Comparison of ENCODE assay signal across 1 cellular context in the genomic region with DNA sequence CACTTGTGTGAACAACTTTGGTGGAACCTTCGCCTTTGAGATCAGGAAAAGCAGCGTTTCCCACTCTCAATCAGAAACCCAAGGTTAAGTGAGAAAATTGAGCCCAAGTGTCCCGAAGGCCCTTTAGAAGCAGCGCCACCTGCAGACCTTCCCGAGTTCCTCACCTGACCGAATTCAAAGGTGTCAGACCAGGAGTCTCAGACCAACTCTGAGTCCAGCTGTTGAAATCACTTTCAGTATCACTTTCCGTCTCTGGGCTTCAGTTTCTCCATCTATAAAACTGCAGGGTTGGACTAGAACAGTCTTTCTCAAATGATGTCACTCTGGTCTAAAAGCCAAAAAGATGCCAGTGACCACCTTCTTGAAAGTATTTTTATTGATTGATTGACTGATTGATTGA.
TF ChIP-seq lines count a peak whose summit lies in the region.

No MANE protein-coding gene starts in this region.

TF ChIP-seq in GM12878, 131 proteins besides CTCF, POLR2A, EP300 and RAD21 (continued from another document):
- TF ChIP-seq, protein P1, sequence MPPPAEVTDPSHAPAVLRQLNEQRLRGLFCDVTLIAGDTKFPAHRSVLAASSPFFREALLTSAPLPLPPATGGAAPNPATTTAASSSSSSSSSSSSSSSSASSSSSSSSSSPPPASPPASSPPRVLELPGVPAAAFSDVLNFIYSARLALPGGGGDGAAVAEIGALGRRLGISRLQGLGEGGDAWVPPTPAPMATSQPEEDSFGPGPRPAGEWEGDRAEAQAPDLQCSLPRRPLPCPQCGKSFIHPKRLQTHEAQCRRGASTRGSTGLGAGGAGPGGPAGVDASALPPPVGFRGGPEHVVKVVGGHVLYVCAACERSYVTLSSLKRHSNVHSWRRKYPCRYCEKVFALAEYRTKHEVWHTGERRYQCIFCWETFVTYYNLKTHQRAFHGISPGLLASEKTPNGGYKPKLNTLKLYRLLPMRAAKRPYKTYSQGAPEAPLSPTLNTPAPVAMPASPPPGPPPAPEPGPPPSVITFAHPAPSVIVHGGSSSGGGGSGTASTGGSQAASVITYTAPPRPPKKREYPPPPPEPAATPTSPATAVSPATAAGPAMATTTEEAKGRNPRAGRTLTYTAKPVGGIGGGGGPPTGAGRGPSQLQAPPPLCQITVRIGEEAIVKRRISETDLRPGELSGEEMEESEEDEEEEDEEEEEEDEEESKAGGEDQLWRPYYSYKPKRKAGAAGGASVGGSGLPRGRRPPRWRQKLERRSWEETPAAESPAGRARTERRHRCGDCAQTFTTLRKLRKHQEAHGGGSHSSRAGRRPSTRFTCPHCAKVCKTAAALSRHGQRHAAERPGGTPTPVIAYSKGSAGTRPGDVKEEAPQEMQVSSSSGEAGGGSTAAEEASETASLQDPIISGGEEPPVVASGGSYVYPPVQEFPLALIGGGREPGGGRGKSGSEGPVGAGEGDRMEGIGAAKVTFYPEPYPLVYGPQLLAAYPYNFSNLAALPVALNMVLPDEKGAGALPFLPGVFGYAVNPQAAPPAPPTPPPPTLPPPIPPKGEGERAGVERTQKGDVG (CRISPR knock-in tag; IDR thresholded peaks at IDR 0.05), result no peak
- TF ChIP-seq RUNX3 (IDR thresholded peaks at IDR 0.05; ENCODE audit: low read length) (peak; percentile 42; the same call in 1 of the 2 replicates), IRF4 (IDR thresholded peaks at IDR 0.05; ENCODE audit: low read depth, low read length) (peak; percentile 84), RFX5 (IDR thresholded peaks at IDR 0.05; ENCODE audit: low read depth, low read length) (no peak), IKZF1 (conservative IDR thresholded peaks at IDR 0.05) (peak; percentile 79; the same call in 1 of the 2 replicates), STAT3 (IDR thresholded peaks at IDR 0.05; ENCODE audit: low read depth, low read length) (no peak), TARDBP (IDR thresholded peaks at IDR 0.05; ENCODE audit: borderline replicate concordance) (peak; percentile 69; the same call in 1 of the 2 replicates), CHD2 (IDR thresholded peaks at IDR 0.05; ENCODE audit: borderline replicate concordance, low read depth, low read length) (no peak), TCF3 (IDR thresholded peaks at IDR 0.05; ENCODE audit: borderline replicate concordance, insufficient read depth, low read depth, low read length) (peak; percentile 80; the same call in 1 of the 2 replicates), CBFB (IDR thresholded peaks at IDR 0.05; ENCODE audit: low read depth) (0 out of 2 replicates have a peak, but pooled peaks have one; percentile 23), POU2F2 (IDR thresholded peaks at IDR 0.05; ENCODE audit: borderline replicate concordance, low read depth, low read length) (0 out of 3 replicates have a peak, but pooled peaks have one; percentile 32), ZNF384 (IDR thresholded peaks at IDR 0.05; ENCODE audit: borderline replicate concordance, low read depth, low read length) (no peak), NR2F1 (conservative IDR thresholded peaks at IDR 0.05) (peak; percentile 73), CHD1 (IDR thresholded peaks at IDR 0.05; ENCODE audit: low read depth, low read length) (no peak), YY1 (IDR thresholded peaks at IDR 0.05; ENCODE audit: low read depth, low read length) (peak; percentile 71; the same call in 1 of the 2 replicates), FOXM1 (IDR thresholded peaks at IDR 0.05; ENCODE audit: low read depth, low read length) (0 out of 2 replicates have a peak, but pooled peaks have one; percentile 64), CBX5 (IDR thresholded peaks at IDR 0.05; ENCODE audit: low read depth) (0 out of 2 replicates have a peak, but pooled peaks have one; percentile 93), MEF2B (IDR thresholded peaks at IDR 0.05; ENCODE audit: partially characterized antibody, poor library complexity, severe bottlenecking) (peak; percentile 42), MEF2A (IDR thresholded peaks at IDR 0.05; ENCODE audit: insufficient read depth, low read depth, low read length) (0 out of 2 replicates have a peak, but pooled peaks have one; percentile 44), EED (IDR thresholded peaks at IDR 0.05; ENCODE audit: low read depth) (peak; percentile 78), SRF (IDR thresholded peaks at IDR 0.05; ENCODE audit: low read depth in 2 of 2, low read length in 2 of 2) (0 out of 4 replicates have a peak, but pooled peaks of 1 of the 2 experiments have one; percentile 49)
- TF ChIP-seq, protein P2, sequence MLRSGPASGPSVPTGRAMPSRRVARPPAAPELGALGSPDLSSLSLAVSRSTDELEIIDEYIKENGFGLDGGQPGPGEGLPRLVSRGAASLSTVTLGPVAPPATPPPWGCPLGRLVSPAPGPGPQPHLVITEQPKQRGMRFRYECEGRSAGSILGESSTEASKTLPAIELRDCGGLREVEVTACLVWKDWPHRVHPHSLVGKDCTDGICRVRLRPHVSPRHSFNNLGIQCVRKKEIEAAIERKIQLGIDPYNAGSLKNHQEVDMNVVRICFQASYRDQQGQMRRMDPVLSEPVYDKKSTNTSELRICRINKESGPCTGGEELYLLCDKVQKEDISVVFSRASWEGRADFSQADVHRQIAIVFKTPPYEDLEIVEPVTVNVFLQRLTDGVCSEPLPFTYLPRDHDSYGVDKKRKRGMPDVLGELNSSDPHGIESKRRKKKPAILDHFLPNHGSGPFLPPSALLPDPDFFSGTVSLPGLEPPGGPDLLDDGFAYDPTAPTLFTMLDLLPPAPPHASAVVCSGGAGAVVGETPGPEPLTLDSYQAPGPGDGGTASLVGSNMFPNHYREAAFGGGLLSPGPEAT (IDR thresholded peaks at IDR 0.05; ENCODE audit: low read depth), result peak; percentile 37; the same call in 1 of the 2 replicates
- TF ChIP-seq, protein P3, sequence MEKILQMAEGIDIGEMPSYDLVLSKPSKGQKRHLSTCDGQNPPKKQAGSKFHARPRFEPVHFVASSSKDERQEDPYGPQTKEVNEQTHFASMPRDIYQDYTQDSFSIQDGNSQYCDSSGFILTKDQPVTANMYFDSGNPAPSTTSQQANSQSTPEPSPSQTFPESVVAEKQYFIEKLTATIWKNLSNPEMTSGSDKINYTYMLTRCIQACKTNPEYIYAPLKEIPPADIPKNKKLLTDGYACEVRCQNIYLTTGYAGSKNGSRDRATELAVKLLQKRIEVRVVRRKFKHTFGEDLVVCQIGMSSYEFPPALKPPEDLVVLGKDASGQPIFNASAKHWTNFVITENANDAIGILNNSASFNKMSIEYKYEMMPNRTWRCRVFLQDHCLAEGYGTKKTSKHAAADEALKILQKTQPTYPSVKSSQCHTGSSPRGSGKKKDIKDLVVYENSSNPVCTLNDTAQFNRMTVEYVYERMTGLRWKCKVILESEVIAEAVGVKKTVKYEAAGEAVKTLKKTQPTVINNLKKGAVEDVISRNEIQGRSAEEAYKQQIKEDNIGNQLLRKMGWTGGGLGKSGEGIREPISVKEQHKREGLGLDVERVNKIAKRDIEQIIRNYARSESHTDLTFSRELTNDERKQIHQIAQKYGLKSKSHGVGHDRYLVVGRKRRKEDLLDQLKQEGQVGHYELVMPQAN (conservative IDR thresholded peaks at IDR 0.05), result 0 out of 2 replicates have a peak, but pooled peaks have one; percentile 29
- TF ChIP-seq, protein P4, sequence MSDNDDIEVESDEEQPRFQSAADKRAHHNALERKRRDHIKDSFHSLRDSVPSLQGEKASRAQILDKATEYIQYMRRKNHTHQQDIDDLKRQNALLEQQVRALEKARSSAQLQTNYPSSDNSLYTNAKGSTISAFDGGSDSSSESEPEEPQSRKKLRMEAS (IDR thresholded peaks at IDR 0.05; ENCODE audit: low read depth, low read length), result no peak
- TF ChIP-seq, protein P5, sequence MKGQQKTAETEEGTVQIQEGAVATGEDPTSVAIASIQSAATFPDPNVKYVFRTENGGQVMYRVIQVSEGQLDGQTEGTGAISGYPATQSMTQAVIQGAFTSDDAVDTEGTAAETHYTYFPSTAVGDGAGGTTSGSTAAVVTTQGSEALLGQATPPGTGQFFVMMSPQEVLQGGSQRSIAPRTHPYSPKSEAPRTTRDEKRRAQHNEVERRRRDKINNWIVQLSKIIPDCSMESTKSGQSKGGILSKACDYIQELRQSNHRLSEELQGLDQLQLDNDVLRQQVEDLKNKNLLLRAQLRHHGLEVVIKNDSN (IDR thresholded peaks at IDR 0.05; ENCODE audit: borderline replicate concordance, extremely low read length, insufficient read depth, low read depth, low read length), result no peak
- TF ChIP-seq, protein P6, sequence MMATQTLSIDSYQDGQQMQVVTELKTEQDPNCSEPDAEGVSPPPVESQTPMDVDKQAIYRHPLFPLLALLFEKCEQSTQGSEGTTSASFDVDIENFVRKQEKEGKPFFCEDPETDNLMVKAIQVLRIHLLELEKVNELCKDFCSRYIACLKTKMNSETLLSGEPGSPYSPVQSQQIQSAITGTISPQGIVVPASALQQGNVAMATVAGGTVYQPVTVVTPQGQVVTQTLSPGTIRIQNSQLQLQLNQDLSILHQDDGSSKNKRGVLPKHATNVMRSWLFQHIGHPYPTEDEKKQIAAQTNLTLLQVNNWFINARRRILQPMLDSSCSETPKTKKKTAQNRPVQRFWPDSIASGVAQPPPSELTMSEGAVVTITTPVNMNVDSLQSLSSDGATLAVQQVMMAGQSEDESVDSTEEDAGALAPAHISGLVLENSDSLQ (IDR thresholded peaks at IDR 0.05), result peak; percentile 75
- TF ChIP-seq, protein P7, sequence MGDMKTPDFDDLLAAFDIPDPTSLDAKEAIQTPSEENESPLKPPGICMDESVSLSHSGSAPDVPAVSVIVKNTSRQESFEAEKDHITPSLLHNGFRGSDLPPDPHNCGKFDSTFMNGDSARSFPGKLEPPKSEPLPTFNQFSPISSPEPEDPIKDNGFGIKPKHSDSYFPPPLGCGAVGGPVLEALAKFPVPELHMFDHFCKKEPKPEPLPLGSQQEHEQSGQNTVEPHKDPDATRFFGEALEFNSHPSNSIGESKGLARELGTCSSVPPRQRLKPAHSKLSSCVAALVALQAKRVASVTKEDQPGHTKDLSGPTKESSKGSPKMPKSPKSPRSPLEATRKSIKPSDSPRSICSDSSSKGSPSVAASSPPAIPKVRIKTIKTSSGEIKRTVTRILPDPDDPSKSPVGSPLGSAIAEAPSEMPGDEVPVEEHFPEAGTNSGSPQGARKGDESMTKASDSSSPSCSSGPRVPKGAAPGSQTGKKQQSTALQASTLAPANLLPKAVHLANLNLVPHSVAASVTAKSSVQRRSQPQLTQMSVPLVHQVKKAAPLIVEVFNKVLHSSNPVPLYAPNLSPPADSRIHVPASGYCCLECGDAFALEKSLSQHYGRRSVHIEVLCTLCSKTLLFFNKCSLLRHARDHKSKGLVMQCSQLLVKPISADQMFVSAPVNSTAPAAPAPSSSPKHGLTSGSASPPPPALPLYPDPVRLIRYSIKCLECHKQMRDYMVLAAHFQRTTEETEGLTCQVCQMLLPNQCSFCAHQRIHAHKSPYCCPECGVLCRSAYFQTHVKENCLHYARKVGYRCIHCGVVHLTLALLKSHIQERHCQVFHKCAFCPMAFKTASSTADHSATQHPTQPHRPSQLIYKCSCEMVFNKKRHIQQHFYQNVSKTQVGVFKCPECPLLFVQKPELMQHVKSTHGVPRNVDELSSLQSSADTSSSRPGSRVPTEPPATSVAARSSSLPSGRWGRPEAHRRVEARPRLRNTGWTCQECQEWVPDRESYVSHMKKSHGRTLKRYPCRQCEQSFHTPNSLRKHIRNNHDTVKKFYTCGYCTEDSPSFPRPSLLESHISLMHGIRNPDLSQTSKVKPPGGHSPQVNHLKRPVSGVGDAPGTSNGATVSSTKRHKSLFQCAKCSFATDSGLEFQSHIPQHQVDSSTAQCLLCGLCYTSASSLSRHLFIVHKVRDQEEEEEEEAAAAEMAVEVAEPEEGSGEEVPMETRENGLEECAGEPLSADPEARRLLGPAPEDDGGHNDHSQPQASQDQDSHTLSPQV (IDR thresholded peaks at IDR 0.05), result 0 out of 2 replicates have a peak, but pooled peaks have one; percentile 14
TF ChIP-seq in GM12878: peak in this region for 38.
